1 cellular context compared by ENCODE assay signal in genomic region chr12:107645630-107646333, GRCh38.
TF ChIP-seq lines count a peak whose summit lies in the region.

No MANE protein-coding gene starts in this region.

TF ChIP-seq in HEK293, 187 proteins besides CTCF, POLR2A, EP300 and RAD21 (continued from another document and continues in another):
- no peak for TF ChIP-seq ZNF707 (tag by site-specific recombination; IDR thresholded peaks at IDR 0.05)
- TF ChIP-seq REPIN1 (tag by site-specific recombination; IDR thresholded peaks at IDR 0.05; ENCODE audit: low read depth), result no peak
- no peak for TF ChIP-seq ZNF639 (tag by site-specific recombination; IDR thresholded peaks at IDR 0.05)
- no peak for TF ChIP-seq ZNF157 (tag by site-specific recombination; IDR thresholded peaks at IDR 0.05)
- TF ChIP-seq ZNF843 (tag by site-specific recombination; IDR thresholded peaks at IDR 0.05), result peak; percentile 64
- no peak for TF ChIP-seq ZNF596 (tag by site-specific recombination; IDR thresholded peaks at IDR 0.05)
- TF ChIP-seq ZNF501 (tag by site-specific recombination; IDR thresholded peaks at IDR 0.05), result 0 out of 2 replicates have a peak, but pooled peaks have one; percentile 62
- no peak for TF ChIP-seq RBAK (tag by site-specific recombination; IDR thresholded peaks at IDR 0.05)
- no peak for TF ChIP-seq TRIM28 (IDR thresholded peaks at IDR 0.05; ENCODE audit: borderline replicate concordance, low read length)
- no peak for TF ChIP-seq ZNF391 (tag by site-specific recombination; IDR thresholded peaks at IDR 0.05; ENCODE audit: borderline replicate concordance, low read depth)
- TF ChIP-seq GLI4 (tag by site-specific recombination; IDR thresholded peaks at IDR 0.05), result no peak
- TF ChIP-seq ZNF530 (tag by site-specific recombination; IDR thresholded peaks at IDR 0.05; ENCODE audit: low read depth), result no peak
- no peak for TF ChIP-seq ZNF558 (tag by site-specific recombination; IDR thresholded peaks at IDR 0.05)
- no peak for TF ChIP-seq ZNF18 (tag by site-specific recombination; IDR thresholded peaks at IDR 0.05)
- TF ChIP-seq ZNF600 (tag by site-specific recombination; IDR thresholded peaks at IDR 0.05), result no peak
- no peak for TF ChIP-seq ZNF311 (tag by site-specific recombination; IDR thresholded peaks at IDR 0.05; ENCODE audit: borderline replicate concordance)
- peak; percentile 8; the same call in 1 of the 2 replicates for TF ChIP-seq TSHZ1 (tag by site-specific recombination; IDR thresholded peaks at IDR 0.05; ENCODE audit: borderline replicate concordance)
- TF ChIP-seq ZSCAN5A (tag by site-specific recombination; IDR thresholded peaks at IDR 0.05), result no peak
- no peak for TF ChIP-seq ZNF362 (tag by site-specific recombination; IDR thresholded peaks at IDR 0.05)
- no peak for TF ChIP-seq ZFHX2 (tag by site-specific recombination; conservative IDR thresholded peaks at IDR 0.05)
- TF ChIP-seq ZNF837 (tag by site-specific recombination; IDR thresholded peaks at IDR 0.05), result no peak
- no peak for TF ChIP-seq BCL11B (tag by site-specific recombination; IDR thresholded peaks at IDR 0.05; ENCODE audit: low read depth)
- peak; percentile 72; the same call in 1 of the 2 replicates for TF ChIP-seq ZNF324 (tag by site-specific recombination; IDR thresholded peaks at IDR 0.05)
- no peak for TF ChIP-seq ZNF580 (tag by site-specific recombination; IDR thresholded peaks at IDR 0.05)
- peak; percentile 93 for TF ChIP-seq FEZF1 (tag by site-specific recombination; IDR thresholded peaks at IDR 0.05)
- TF ChIP-seq HOXC10 (CRISPR knock-in tag; IDR thresholded peaks at IDR 0.05), result no peak
- TF ChIP-seq PRDM2 (tag by site-specific recombination; IDR thresholded peaks at IDR 0.05; ENCODE audit: borderline replicate concordance), result no peak
- TF ChIP-seq ZNF76 (tag by site-specific recombination; IDR thresholded peaks at IDR 0.05; ENCODE audit: borderline replicate concordance, low read depth), result no peak
- TF ChIP-seq WT1 (tag by site-specific recombination; IDR thresholded peaks at IDR 0.05), result peak; percentile 90
- no peak for TF ChIP-seq ZNF138 (tag by site-specific recombination; IDR thresholded peaks at IDR 0.05; ENCODE audit: borderline replicate concordance)
- 0 out of 2 replicates have a peak, but pooled peaks have one; percentile 40 for TF ChIP-seq ZNF610 (tag by site-specific recombination; IDR thresholded peaks at IDR 0.05; ENCODE audit: borderline replicate concordance)
- TF ChIP-seq ZSCAN4 (tag by site-specific recombination; IDR thresholded peaks at IDR 0.05), result no peak
- no peak for TF ChIP-seq ZNF280C (tag by site-specific recombination; IDR thresholded peaks at IDR 0.05)
- no peak for TF ChIP-seq ZNF266 (tag by site-specific recombination; IDR thresholded peaks at IDR 0.05; ENCODE audit: low read depth)
- 0 out of 2 replicates have a peak, but pooled peaks have one; percentile 49 for TF ChIP-seq ZNF184 (tag by site-specific recombination; IDR thresholded peaks at IDR 0.05)
